ENCODE assay signal across 15 cellular contexts in the genomic region with DNA sequence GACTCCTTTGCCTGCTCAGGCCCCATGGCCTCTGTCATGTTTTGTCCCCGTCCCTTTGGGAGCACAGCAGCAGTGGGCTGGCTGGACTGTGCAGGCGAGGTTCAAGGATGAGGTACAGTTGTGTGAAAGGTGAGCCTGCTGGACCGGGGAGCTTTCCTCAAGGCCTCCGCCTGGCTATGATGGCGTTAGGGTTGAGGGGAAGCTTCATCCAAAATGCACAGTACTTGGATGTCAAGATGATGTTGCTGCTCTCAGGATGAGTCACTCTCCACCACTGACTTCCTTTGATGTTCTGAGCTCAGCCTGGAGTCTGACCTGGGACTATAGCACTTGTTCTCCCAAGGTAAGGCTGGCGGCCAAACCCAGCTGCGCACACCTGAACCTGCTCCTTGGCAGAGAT.
DNase-seq lines count a peak whose midpoint lies in the region; ATAC-seq lines count a peak whose summit lies in the region.
"Had no signal": no experiment of that assay in that cellular context is flagged by ENCODE, and none has a peak within 500 bp of the region (broad histone marks: within the 10 kb centered on the region; RNA-seq: fewer than 3 reads in every experiment).

No MANE protein-coding gene starts in this region.

- ATAC-seq in activated naive CD8-positive, alpha-beta T cell treated with anti-CD3 and anti-CD28 coated beads, Interleukin-2, amount 50 U/mL, for 24 hours: peak; percentile 73

- H3K27ac Mint-ChIP-seq in activated naive CD8-positive, alpha-beta T cell treated with anti-CD3 and anti-CD28 coated beads, Interleukin-2, amount 50 U/mL, for 24 hours: no peak overlapping the region
- H3K27ac Mint-ChIP-seq: nephron had no signal

- H3K4me3 Mint-ChIP-seq in activated naive CD8-positive, alpha-beta T cell treated with anti-CD3 and anti-CD28 coated beads, Interleukin-2, amount 50 U/mL, for 24 hours: no peak overlapping the region
- H3K4me3 Mint-ChIP-seq: nephron had no signal

- H3K27me3 Mint-ChIP-seq in activated naive CD8-positive, alpha-beta T cell treated with anti-CD3 and anti-CD28 coated beads, Interleukin-2, amount 50 U/mL, for 24 hours: peaks cover 8% of the 10 kb centered on the region

- H3K36me3 Mint-ChIP-seq in activated naive CD8-positive, alpha-beta T cell treated with anti-CD3 and anti-CD28 coated beads, Interleukin-2, amount 50 U/mL, for 24 hours (ENCODE audit: low read depth): no peaks in the 10 kb centered on the region

- peaks cover 33% of the 10 kb centered on the region for H3K4me1 Mint-ChIP-seq in activated naive CD8-positive, alpha-beta T cell treated with anti-CD3 and anti-CD28 coated beads, Interleukin-2, amount 50 U/mL, for 24 hours
- H3K4me1 Mint-ChIP-seq: nephron had no signal

- DNase-seq in activated CD8-positive, alpha-beta memory T cell treated with anti-CD3 and anti-CD28 coated beads for 24 hours: peak; percentile 61
- DNase-seq in activated CD8-positive, alpha-beta memory T cell treated with anti-CD3 and anti-CD28 coated beads, Interleukin-2, amount 50 U/mL, for 4 hours: no peak
- DNase-seq in LoVo (ENCODE audit: low spot score): peak; percentile 47
- peak; percentile 24 for DNase-seq in activated naive CD8-positive, alpha-beta T cell treated with anti-CD3 and anti-CD28 coated beads, Interleukin-2, amount 50 U/mL, for 24 hours
- DNase-seq in stimulated activated CD8-positive, alpha-beta memory T cell treated with anti-CD3 and anti-CD28 coated beads, Interleukin-4, amount 100 ng/mL, for 48 hours: peak; percentile 49
- DNase-seq in NCI-H2171 treated with DMSO at 0.1 percent for 48 hours (lab: John Stamatoyannopoulos, UW): no peak
- DNase-seq in AML-193 (lab: John Stamatoyannopoulos, UW): no peak
- no peak for DNase-seq in middle frontal gyrus (ENCODE audit: extremely low spot score, low spot score)
- DNase-seq: activated gamma-delta T cell, DMS153, Kasumi-1, kidney, Right ventricle myocardium superior, trophoblast cell had no signal

- H3K9me3 Mint-ChIP-seq in activated naive CD8-positive, alpha-beta T cell treated with anti-CD3 and anti-CD28 coated beads, Interleukin-2, amount 50 U/mL, for 24 hours: no peaks in the 10 kb centered on the region
- H3K9me3 Mint-ChIP-seq: nephron had no signal

Comparison
In these comparisons a context has a peak if more than half of its experiments do, and no peak if none do; other contexts are left out.
1. DNase-seq: peak in activated CD8-positive, alpha-beta memory T cell treated with anti-CD3 and anti-CD28 coated beads for 24 hours (single experiment), LoVo (single experiment), activated naive CD8-positive, alpha-beta T cell treated with anti-CD3 and anti-CD28 coated beads, Interleukin-2, amount 50 U/mL, for 24 hours (single experiment) and stimulated activated CD8-positive, alpha-beta memory T cell treated with anti-CD3 and anti-CD28 coated beads, Interleukin-4, amount 100 ng/mL, for 48 hours (single experiment); none in activated CD8-positive, alpha-beta memory T cell treated with anti-CD3 and anti-CD28 coated beads, Interleukin-2, amount 50 U/mL, for 4 hours (single experiment), NCI-H2171 treated with DMSO at 0.1 percent for 48 hours (single experiment), AML-193 (0 of 2) and middle frontal gyrus (single experiment).